28 cellular contexts compared by ENCODE assay signal in genomic region chr14:73208390-73208789, GRCh38.
"Had no signal": no experiment of that assay in that cellular context is flagged by ENCODE, and none has a peak within 500 bp of the region (broad histone marks: within the 10 kb centered on the region; RNA-seq: fewer than 3 reads in every experiment).

No MANE protein-coding gene starts in this region.

- H3K4me1 ChIP-seq: Peyer's patch had no signal

- ATAC-seq: activated CD8-positive, alpha-beta memory T cell treated with anti-CD3 and anti-CD28 coated beads, Interleukin-2, amount 10 ng/mL, durations not matched to agents 7 days and 5 days; SK-N-SH treated with all-trans-retinoic acid at 6 μM for 48 hours had no signal

- H3K27ac ChIP-seq: brain microvascular endothelial cell, cardiac muscle cell, KMS-11, Peyer's patch, SJSA1 had no signal

- H3K4me3 ChIP-seq: cardiac muscle cell, Peyer's patch, SJSA1 had no signal

- H3K9ac ChIP-seq: KMS-11 had no signal

- H3K4me3 Mint-ChIP-seq: activated B cell treated with CpG ODN at 0.5 μM for 24 hours; activated CD4-positive, alpha-beta T cell treated with anti-CD3 and anti-CD28 coated beads, Interleukin-2, amount 10 ng/mL, durations not matched to agents 24 days and 14 days; activated CD8-positive, alpha-beta memory T cell treated with anti-CD3 and anti-CD28 coated beads, Interleukin-2, amount 10 ng/mL, durations not matched to agents 7 days and 5 days; activated naive CD8-positive, alpha-beta T cell; activated T-cell treated with anti-CD3 and anti-CD28 coated beads, Interleukin-2, amount 50 U/mL, for 24 hours; activated T-helper 1 cell treated with anti-CD3 and anti-CD28 coated beads, Interleukin-12 subunit alpha, Interleukin-12 subunit beta, Interleukin-2, Interleukin-4 antibody, amounts not matched to agents 30 ng/mL and 10 ng/mL and 1 ng/mL, durations not matched to agents 14 hours and 24 hours and 36 hours; T-helper 1 cell treated with Interleukin-12 subunit alpha and Interleukin-12 subunit beta and Interleukin-4 antibody, amounts not matched to agents 30 μg/mL and 1 μg/mL, for 36 hours had no signal

- H3K4me1 Mint-ChIP-seq: activated B cell treated with CpG ODN at 0.5 μM for 24 hours; activated CD4-positive, alpha-beta T cell treated with anti-CD3 and anti-CD28 coated beads, Interleukin-2, amount 10 ng/mL, durations not matched to agents 24 days and 14 days had no signal

- H3K27ac Mint-ChIP-seq: activated B cell treated with CpG ODN at 0.5 μM for 24 hours; activated CD4-positive, alpha-beta T cell treated with anti-CD3 and anti-CD28 coated beads, Interleukin-2, amount 10 ng/mL, durations not matched to agents 24 days and 14 days; activated CD8-positive, alpha-beta memory T cell treated with anti-CD3 and anti-CD28 coated beads, Interleukin-2, amount 10 ng/mL, durations not matched to agents 7 days and 5 days; activated naive CD8-positive, alpha-beta T cell; activated T-cell treated with anti-CD3 and anti-CD28 coated beads, Interleukin-2, amount 50 U/mL, for 24 hours; activated T-helper 1 cell treated with anti-CD3 and anti-CD28 coated beads, Interleukin-12 subunit alpha, Interleukin-12 subunit beta, Interleukin-2, Interleukin-4 antibody, amounts not matched to agents 30 ng/mL and 10 ng/mL and 1 ng/mL, durations not matched to agents 14 hours and 24 hours and 36 hours; T-helper 1 cell treated with Interleukin-12 subunit alpha and Interleukin-12 subunit beta and Interleukin-4 antibody, amounts not matched to agents 30 μg/mL and 1 μg/mL, for 36 hours had no signal

- H3K27me3 Mint-ChIP-seq: activated B cell treated with CpG ODN at 0.5 μM for 24 hours; activated CD4-positive, alpha-beta T cell treated with anti-CD3 and anti-CD28 coated beads, Interleukin-2, amount 10 ng/mL, durations not matched to agents 24 days and 14 days; activated CD8-positive, alpha-beta memory T cell treated with anti-CD3 and anti-CD28 coated beads, Interleukin-2, amount 10 ng/mL, durations not matched to agents 7 days and 5 days; activated naive CD8-positive, alpha-beta T cell; activated T-cell treated with anti-CD3 and anti-CD28 coated beads, Interleukin-2, amount 50 U/mL, for 24 hours had no signal

- H3K9me3 ChIP-seq: Peyer's patch, SJSA1 had no signal

- DNase-seq: activated B cell treated with CpG ODN at 0.5 μM for 24 hours; activated CD4-positive, alpha-beta T cell treated with anti-CD3 and anti-CD28 coated beads for 1 hour; activated CD4-positive, alpha-beta T cell treated with anti-CD3 and anti-CD28 coated beads, Interleukin-2, amount 10 ng/mL, durations not matched to agents 24 days and 14 days; activated CD4-positive, alpha-beta T cell treated with anti-CD3 and anti-CD28 coated beads, Interleukin-2, amount 50 U/mL, for 48 hours; activated CD8-positive, alpha-beta memory T cell treated with anti-CD3 and anti-CD28 coated beads, Interleukin-2, amount 10 ng/mL, durations not matched to agents 7 days and 5 days; activated effector memory CD4-positive, alpha-beta T cell treated with Interleukin-2 at 50 U/mL for 16 hours; activated naive CD4-positive, alpha-beta T cell; activated T-cell treated with anti-CD3 and anti-CD28 coated beads, Interleukin-2, amount 50 U/mL, for 24 hours; brain microvascular endothelial cell; MM.1S; NCI-H146; NCI-H187 treated with DMSO at 0.1 percent for 48 hours; NCI-H2081 treated with DMSO at 0.1 percent for 48 hours; NCI-H2171; NCI-H2227 treated with DMSO at 0.1 percent for 48 hours; NCI-H446 treated with DMSO at 0.1 percent for 48 hours; NCI-H526; NCI-H82; Peyer's patch; SHP77; T-helper 9 cell had no signal

- H3K27me3 ChIP-seq: brain microvascular endothelial cell, cardiac muscle cell, Peyer's patch, SJSA1 had no signal

- H3K4me2 ChIP-seq: KMS-11 had no signal

- H3K9me3 Mint-ChIP-seq: activated B cell treated with CpG ODN at 0.5 μM for 24 hours; activated T-cell treated with anti-CD3 and anti-CD28 coated beads, Interleukin-2, amount 50 U/mL, for 24 hours had no signal
